11 cellular contexts compared by ENCODE assay signal in genomic region chr3:37922721-37923575, GRCh38.
DNase-seq lines count a peak whose midpoint lies in the region; ATAC-seq, FAIRE-seq and TF ChIP-seq lines count a peak whose summit lies in the region.
"Had no signal": no experiment of that assay in that cellular context is flagged by ENCODE, and none has a peak within 500 bp of the region (broad histone marks: within the 10 kb centered on the region; RNA-seq: fewer than 3 reads in every experiment).

No MANE protein-coding gene starts in this region.

- FAIRE-seq in HepG2 (lab: Jason Lieb, UNC): no peak

- POLR2A ChIA-PET in HepG2 (lab: Yijun Ruan, JAX): interaction anchor here (1.1 to 1.7 kb wide), 2 partner anchors 13 to 42 kb away, joined by 3 to 5 read pairs; no protein-coding TSS in a partner anchor

- TF ChIP-seq CTCF in Loucy (conservative IDR thresholded peaks at IDR 0.05; ENCODE audit: low read length): 0 out of 2 replicates have a peak, but pooled peaks have one; percentile 16
- no peak for TF ChIP-seq CTCF in cardiac fibroblast (IDR thresholded peaks at IDR 0.05; ENCODE audit: low read depth, low read length)
- no peak for TF ChIP-seq CTCF in HepG2 (CRISPR knock-in tag; IDR thresholded peaks at IDR 0.05)
- no peak for TF ChIP-seq CTCF in suprapubic skin (IDR thresholded peaks at IDR 0.05)

- CTCF ChIA-PET in HepG2 (lab: Yijun Ruan, JAX; ENCODE audit: low intra/inter-chr PET ratio, low total read pairs): no interaction called here

- H4K20me1 ChIP-seq in Loucy (ENCODE audit: insufficient read depth, low read length, poor library complexity, severe bottlenecking): no peaks in the 10 kb centered on the region
- no peaks in the 10 kb centered on the region; the same call in 1 of the 2 replicates for H4K20me1 ChIP-seq in HepG2 (ENCODE audit: insufficient read depth, low read length)

- H3F3A ChIP-seq in Loucy (ENCODE audit: low read depth): no peaks in the 10 kb centered on the region

- H3K9me2 ChIP-seq in Loucy (replicated peaks; ENCODE audit: low read depth, low read length): no peaks in the 10 kb centered on the region

- H3K4me1 ChIP-seq in Loucy (ENCODE audit: insufficient read depth, low read length, poor library complexity, severe bottlenecking) (peaks cover 70% of the 10 kb centered on the region), HepG2 (ENCODE audit: insufficient read depth, low read length) (peaks cover 84% of the 10 kb centered on the region), suprapubic skin (peaks cover 44% of the 10 kb centered on the region)

- peak; percentile 56 for ATAC-seq in HepG2
- ATAC-seq in GM21390 (IDR thresholded peaks at IDR 0.05; ENCODE audit: unreplicated experiment): no peak
- no peak for ATAC-seq in HG03280 (IDR thresholded peaks at IDR 0.05; ENCODE audit: unreplicated experiment)
- no peak for ATAC-seq in GM18909 (IDR thresholded peaks at IDR 0.05; ENCODE audit: poor library complexity, unreplicated experiment)

- in situ Hi-C loops in HepG2 (cut with HindIII; ENCODE audit: extremely low pct_ligation_motif_present, low pct_unique_long_range_greater_than_20kb): no loop called here

- BruUV-seq in HepG2 (replicated peaks; lab: Mats Ljungman, UMichigan): no TSS peak

- 93% methylated on average over 5 of the region's 5 CpGs for WGBS in HepG2 (ENCODE audit: low lambda C conversion rate)
- WGBS in suprapubic skin: 36% methylated on average over 5 of the region's 5 CpGs

- no peaks in the 10 kb centered on the region for H3K36me3 ChIP-seq in Loucy (ENCODE audit: insufficient read depth, low read length)
- peaks cover 11 to 25% of the 10 kb centered on the region in 2 experiments for H3K36me3 ChIP-seq in HepG2 (replicated peaks in 1 of 2; ENCODE audit: control insufficient read depth in 1 of 2, insufficient read depth in 2 of 2, low read length in 2 of 2)
- H3K36me3 ChIP-seq in suprapubic skin: no peaks in the 10 kb centered on the region

- TF ChIP-seq RAD21 in HepG2 (CRISPR knock-in tag; IDR thresholded peaks at IDR 0.05): no peak

- no peaks in the 10 kb centered on the region for H3K27me3 ChIP-seq in Loucy (ENCODE audit: insufficient read depth, low read length, poor library complexity, severe bottlenecking)
- H3K27me3 ChIP-seq in HepG2 (ENCODE audit: control insufficient read depth in 1 of 2, insufficient read depth in 2 of 2, low read length in 2 of 2): no peaks in the 10 kb centered on the region
- no peaks in the 10 kb centered on the region for H3K27me3 ChIP-seq in suprapubic skin

- H3K9ac ChIP-seq in Loucy (ENCODE audit: low read depth, low read length, poor library complexity, severe bottlenecking): peak overlapping the region; percentile 59
- no peak overlapping the region for H3K9ac ChIP-seq in HepG2 (ENCODE audit: insufficient read depth, low read depth, low read length)

- H2AFZ ChIP-seq in Loucy (ENCODE audit: low read length) (no peak overlapping the region), HepG2 (ENCODE audit: low read length) (no peak overlapping the region)

- DNase-seq in cardiac fibroblast (ENCODE audit: low read depth in 2 of 2): peak; percentile 44 to 55
- no peak for DNase-seq in HepG2 (ENCODE audit: low spot score)
- no peak for DNase-seq in suprapubic skin (ENCODE audit: low spot score in 2 of 2)
- DNase-seq in activated naive CD4-positive, alpha-beta T cell treated with Interleukin-2 at 50 U/mL for 16 hours: no peak
- DNase-seq: activated CD8-positive, alpha-beta memory T cell treated with anti-CD3 and anti-CD28 coated beads, Interleukin-2, amount 50 U/mL, for 48 hours; glutamatergic neuron; NCI-H526 treated with DMSO at 0.1 percent for 48 hours had no signal

- H3K4me3 ChIP-seq in Loucy (ENCODE audit: low read length, poor library complexity, severe bottlenecking) (peak overlapping the region; percentile 10), cardiac fibroblast (replicated peaks in 1 of 2; ENCODE audit: low read depth in 2 of 2, low read length in 2 of 2) (no peak overlapping the region), HepG2 (replicated peaks in 1 of 3; ENCODE audit: insufficient read depth in 1 of 3, low read depth in 2 of 3, low read length in 3 of 3) (no peak overlapping the region), suprapubic skin (no peak overlapping the region)

- H3K79me2 ChIP-seq in Loucy (ENCODE audit: insufficient read depth, low read length) (no peaks in the 10 kb centered on the region), HepG2 (ENCODE audit: insufficient read depth, low read length) (peaks cover 69% of the 10 kb centered on the region)

- peak overlapping the region; percentile 63 for H3K4me2 ChIP-seq in Loucy (ENCODE audit: low read depth, low read length, poor library complexity, severe bottlenecking)
- no peak overlapping the region for H3K4me2 ChIP-seq in HepG2 (ENCODE audit: low read depth, low read length)

- H3K27ac ChIP-seq in HepG2 (ENCODE audit: extremely low read length, insufficient read depth, low read length): peak overlapping the region; percentile 12
- peak overlapping the region; percentile 69 for H3K27ac ChIP-seq in suprapubic skin

- intact Hi-C loops in HepG2 (cut with micrococcal nuclease; ENCODE audit: unreplicated experiment): no loop called here

- no peaks in the 10 kb centered on the region for H3K9me3 ChIP-seq in Loucy (ENCODE audit: insufficient read depth, low read depth, low read length)
- no peaks in the 10 kb centered on the region for H3K9me3 ChIP-seq in HepG2 (ENCODE audit: low read length)
- no peaks in the 10 kb centered on the region for H3K9me3 ChIP-seq in suprapubic skin

- TF ChIP-seq EP300 in HepG2 (IDR thresholded peaks at IDR 0.05; ENCODE audit: low read depth in 2 of 2, low read length in 2 of 2) (no peak), HepG2 (CRISPR knock-in tag; IDR thresholded peaks at IDR 0.05; ENCODE audit: borderline replicate concordance) (no peak), suprapubic skin (IDR thresholded peaks at IDR 0.05) (no peak)

- TF ChIP-seq POLR2A in HepG2 (IDR thresholded peaks at IDR 0.05; ENCODE audit: insufficient read depth in 1 of 2, low read depth in 2 of 2, low read length in 2 of 2): no peak
- no peak for TF ChIP-seq POLR2A in suprapubic skin (IDR thresholded peaks at IDR 0.05)

TF ChIP-seq in HepG2, 621 proteins besides CTCF, POLR2A, EP300 and RAD21:
- TF ChIP-seq ZSCAN9 (CRISPR knock-in tag; IDR thresholded peaks at IDR 0.05; ENCODE audit: borderline replicate concordance): no peak
- peak; percentile 12; the same call in 1 of the 2 replicates for TF ChIP-seq ZNF687 (CRISPR knock-in tag; IDR thresholded peaks at IDR 0.05)

Comparison
In these comparisons a context has a peak if more than half of its experiments do, and no peak if none do; other contexts are left out.
1. DNase-seq: peak in cardiac fibroblast (2 of 2); none in HepG2 (single experiment), suprapubic skin (0 of 2) and activated naive CD4-positive, alpha-beta T cell treated with Interleukin-2 at 50 U/mL for 16 hours (single experiment).